In the genomic region with DNA sequence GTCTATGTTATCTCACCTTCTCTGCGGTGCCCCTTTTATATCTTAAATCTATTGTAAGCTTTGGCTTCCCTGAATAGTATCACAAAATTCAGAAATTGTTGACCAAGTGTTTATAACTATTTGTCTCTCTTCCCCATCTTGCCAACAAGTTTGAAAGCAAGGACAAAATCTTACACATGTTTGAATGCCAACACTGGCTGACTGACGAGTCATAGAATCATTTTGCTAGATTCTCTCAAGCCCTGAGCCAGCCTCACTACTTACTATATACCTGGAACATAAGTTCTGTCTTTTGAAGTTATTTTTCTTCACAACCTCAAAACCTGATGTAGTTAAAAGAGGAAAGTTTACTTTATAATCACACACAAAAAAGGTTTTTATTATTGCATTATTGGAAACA, we compare ENCODE assay signal across 16 cellular contexts.
DNase-seq lines count a peak whose midpoint lies in the region; ATAC-seq and TF ChIP-seq lines count a peak whose summit lies in the region.
"Had no signal": no experiment of that assay in that cellular context is flagged by ENCODE, and none has a peak within 500 bp of the region (broad histone marks: within the 10 kb centered on the region; RNA-seq: fewer than 3 reads in every experiment).

No MANE protein-coding gene starts in this region.

- no peak overlapping the region for H3K27ac ChIP-seq in osteoblast (ENCODE audit: low read depth, low read length)
- H3K27ac ChIP-seq: A549, Peyer's patch had no signal

- no peak for TF ChIP-seq CTCF in choroid plexus epithelial cell (conservative IDR thresholded peaks at IDR 0.05; ENCODE audit: low read depth, low read length)
- no peak for TF ChIP-seq CTCF in osteoblast (IDR thresholded peaks at IDR 0.05; ENCODE audit: extremely low read depth, low read depth, low read length)

- no peak overlapping the region for H2AFZ ChIP-seq in osteoblast (ENCODE audit: low read length)

- no peaks in the 10 kb centered on the region for H4K20me1 ChIP-seq in osteoblast (ENCODE audit: insufficient read depth, low read length)

- H3K4me1 ChIP-seq in osteoblast (ENCODE audit: insufficient read depth, low read length): peaks cover 5% of the 10 kb centered on the region
- H3K4me1 ChIP-seq: A549, Peyer's patch had no signal

- no peak overlapping the region for H3K4me3 ChIP-seq in choroid plexus epithelial cell (ENCODE audit: low read depth, low read length)
- no peak overlapping the region for H3K4me3 ChIP-seq in osteoblast (ENCODE audit: insufficient read depth, low read length)
- H3K4me3 ChIP-seq: A549, Peyer's patch had no signal

- no peaks in the 10 kb centered on the region for H3K9me3 ChIP-seq in osteoblast (ENCODE audit: low read depth, low read length)
- H3K9me3 ChIP-seq: A549, Peyer's patch had no signal

- no peak overlapping the region for H3K4me2 ChIP-seq in osteoblast (ENCODE audit: insufficient read depth, low read length)
- H3K4me2 ChIP-seq: A549 had no signal

- DNase-seq in EH (ENCODE audit: low read depth) (peak; percentile 58), M059J (ENCODE audit: low read depth) (peak; percentile 8), choroid plexus epithelial cell (ENCODE audit: low read depth) (peak; percentile 2), osteoblast (ENCODE audit: insufficient read length, low spot score, missing footprints) (peak; percentile 30), amygdala (lab: John Stamatoyannopoulos, UW) (no peak), mucosa of gallbladder (ENCODE audit: low spot score) (no peak)
- DNase-seq: Calu3; CD4-positive, alpha-beta T cell; NCI-H187 treated with DMSO at 0.1 percent for 48 hours; NCI-H2171; NCI-H774; Peyer's patch; Right ventricle myocardium superior had no signal

- H3K36me3 ChIP-seq in osteoblast (ENCODE audit: insufficient read depth, low read length): no peaks in the 10 kb centered on the region
- H3K36me3 ChIP-seq: Peyer's patch had no signal

- no peaks in the 10 kb centered on the region for H3K27me3 ChIP-seq in osteoblast (ENCODE audit: insufficient read depth, low read length)
- H3K27me3 ChIP-seq: Peyer's patch had no signal

- no peaks in the 10 kb centered on the region for H3K79me2 ChIP-seq in osteoblast (ENCODE audit: insufficient read depth, low read length)

- ATAC-seq in HG02884 (IDR thresholded peaks at IDR 0.05; ENCODE audit: unreplicated experiment): no peak
- ATAC-seq: A549, HepG2 had no signal

Comparison
In these comparisons a context has a peak if more than half of its experiments do, and no peak if none do; other contexts are left out.
1. DNase-seq: peak in EH (single experiment), M059J (single experiment), choroid plexus epithelial cell (single experiment) and osteoblast (single experiment); none in amygdala (0 of 56) and mucosa of gallbladder (single experiment).